ENCODE assay signal across 14 cellular contexts in genomic region chr6:149261364-149261763, GRCh38.
"Had no signal": no experiment of that assay in that cellular context is flagged by ENCODE, and none has a peak within 500 bp of the region (broad histone marks: within the 10 kb centered on the region; RNA-seq: fewer than 3 reads in every experiment).

No MANE protein-coding gene starts in this region.

- H3K27me3 ChIP-seq: adrenal gland, left lung, right lobe of liver, SJSA1, testis, upper lobe of right lung had no signal

- H3K36me3 ChIP-seq: adrenal gland, left lung, right lobe of liver, SJSA1, upper lobe of right lung had no signal

- H3K4me1 Mint-ChIP-seq: nephron had no signal

- H3K9me3 Mint-ChIP-seq: central memory CD8-positive, alpha-beta T cell; effector memory CD8-positive, alpha-beta T cell; memory B cell; stimulated activated naive B cell treated with anti-CD40 and anti-IgM and Interleukin-4, amounts not matched to agents 10 μg/mL and 1 μg/mL and 100 μg/mL, for 72 hours had no signal

- H3K4me3 ChIP-seq: adrenal gland, left lung, psoas muscle, right lobe of liver, SJSA1, testis, upper lobe of right lung had no signal

- H3K9me3 ChIP-seq: adrenal gland, left lung, psoas muscle, right lobe of liver, SJSA1, testis, upper lobe of right lung had no signal

- DNase-seq: activated effector memory CD4-positive, alpha-beta T cell treated with Interleukin-2 at 50 U/mL for 16 hours; adrenal gland; effector memory CD8-positive, alpha-beta T cell; left lung; psoas muscle; right lobe of liver; stimulated activated naive B cell treated with anti-CD40 and anti-IgM and Interleukin-4, amounts not matched to agents 10 μg/mL and 1 μg/mL and 100 μg/mL, for 72 hours; SW 1271; testis; upper lobe of right lung had no signal

- H3K4me1 ChIP-seq: adrenal gland, right lobe of liver, SJSA1, testis, upper lobe of right lung had no signal

- H3K27me3 Mint-ChIP-seq: memory B cell; stimulated activated naive B cell treated with anti-CD40 and anti-IgM and Interleukin-4, amounts not matched to agents 10 μg/mL and 1 μg/mL and 100 μg/mL, for 72 hours had no signal

- H3K27ac Mint-ChIP-seq: effector memory CD8-positive, alpha-beta T cell; memory B cell; nephron; stimulated activated naive B cell treated with anti-CD40 and anti-IgM and Interleukin-4, amounts not matched to agents 10 μg/mL and 1 μg/mL and 100 μg/mL, for 72 hours had no signal

- H3K4me3 Mint-ChIP-seq: central memory CD8-positive, alpha-beta T cell; effector memory CD8-positive, alpha-beta T cell; memory B cell; nephron; stimulated activated naive B cell treated with anti-CD40 and anti-IgM and Interleukin-4, amounts not matched to agents 10 μg/mL and 1 μg/mL and 100 μg/mL, for 72 hours had no signal

- H3K27ac ChIP-seq: adrenal gland, left lung, psoas muscle, right lobe of liver, SJSA1, testis, upper lobe of right lung had no signal

- H3K36me3 Mint-ChIP-seq: memory B cell; stimulated activated naive B cell treated with anti-CD40 and anti-IgM and Interleukin-4, amounts not matched to agents 10 μg/mL and 1 μg/mL and 100 μg/mL, for 72 hours had no signal

- ATAC-seq: effector memory CD8-positive, alpha-beta T cell; left lung; psoas muscle; right lobe of liver; stimulated activated naive B cell treated with anti-CD40 and anti-IgM and Interleukin-4, amounts not matched to agents 10 μg/mL and 1 μg/mL and 100 μg/mL, for 72 hours; upper lobe of right lung had no signal
